8 cellular contexts compared by ENCODE assay signal in the genomic region with DNA sequence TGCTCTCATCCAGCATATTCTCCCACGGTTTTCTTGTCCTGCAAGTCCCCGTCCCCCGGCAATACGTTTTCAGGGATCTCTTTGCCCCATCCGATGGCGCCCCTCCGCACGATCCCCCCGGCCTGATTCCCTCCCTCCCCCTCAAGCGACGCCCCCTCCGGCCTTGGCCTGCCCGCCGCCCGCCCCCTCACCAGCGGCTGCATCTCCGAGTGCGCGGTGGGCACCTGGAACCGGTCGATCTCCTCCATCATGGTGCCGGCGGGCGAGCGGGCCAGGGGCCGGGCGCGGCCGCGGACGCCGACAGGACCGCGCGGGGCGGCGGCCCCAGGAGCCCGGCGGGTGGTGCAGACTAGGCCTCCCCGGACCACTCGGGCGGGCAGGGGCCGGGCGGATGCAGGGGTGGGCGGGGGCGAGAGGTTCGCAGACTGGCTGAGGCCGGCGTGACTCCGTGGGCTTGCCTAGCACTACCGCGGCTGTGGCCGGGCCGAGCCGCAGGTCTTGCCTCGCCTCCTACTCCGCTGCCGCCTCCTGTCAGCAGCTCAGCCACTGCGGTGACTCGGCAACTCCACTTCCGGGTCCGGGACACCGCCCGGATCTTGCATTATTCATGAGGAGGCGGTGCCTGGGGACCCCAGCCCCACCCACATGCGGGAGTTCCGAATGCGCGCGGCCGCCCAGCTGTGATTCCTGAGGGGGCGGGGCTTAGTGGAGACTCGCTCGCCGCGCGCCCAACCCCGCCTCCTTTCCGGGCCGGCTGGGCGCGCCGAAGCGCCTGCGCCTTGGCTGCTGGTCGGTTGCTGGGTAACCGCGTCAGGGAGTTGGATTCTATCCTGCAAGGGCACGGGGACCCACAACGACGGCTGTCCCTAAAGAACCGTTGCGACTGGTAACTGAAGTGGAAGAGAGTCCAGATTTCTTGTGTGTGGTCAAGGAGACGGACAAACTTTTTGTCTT. TPM values are rescaled to one million over a fixed set of nuclear protein-coding genes. Genes with fewer than 3 reads are reported as not detected.
DNase-seq lines count a peak whose midpoint lies in the region; TF ChIP-seq lines count a peak whose summit lies in the region.

DNAI1 (plus strand) TSS at position 793 of the 954 bp plus-strand sequence. CDS start 201 bp downstream, outside the sequence.
A gene with protein sequence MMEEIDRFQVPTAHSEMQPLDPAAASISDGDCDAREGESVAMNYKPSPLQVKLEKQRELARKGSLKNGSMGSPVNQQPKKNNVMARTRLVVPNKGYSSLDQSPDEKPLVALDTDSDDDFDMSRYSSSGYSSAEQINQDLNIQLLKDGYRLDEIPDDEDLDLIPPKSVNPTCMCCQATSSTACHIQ (minus strand): TSS at position 558 of the 954 bp plus-strand sequence. CDS start 307 bp downstream, at position 251.

- TF ChIP-seq CTCF in HFF-Myc (IDR thresholded peaks at IDR 0.05; ENCODE audit: low read depth, low read length, missing control alignments) = no peak

- peak within 1 kb of the TSS; percentile 67 for H3K27ac ChIP-seq in SJSA1

- H3K9me3 Mint-ChIP-seq in activated naive CD4-positive, alpha-beta T cell treated with anti-CD3 and anti-CD28 coated beads for 36 hours = no peaks in the 10 kb centered on the region

- CTCF ChIA-PET in activated naive CD4-positive, alpha-beta T cell treated with anti-CD3 and anti-CD28 coated beads for 36 hours (lab: Charles Lee) = no interaction called here

- H3K9me3 ChIP-seq in SJSA1 (replicated peaks) = no peaks in the 10 kb centered on the region
- H3K9me3 ChIP-seq in neuron (ENCODE audit: low read length) = no peaks in the 10 kb centered on the region

- peak; percentile 84 for DNase-seq in GM04503 (ENCODE audit: low read depth)
- DNase-seq in HFF-Myc (ENCODE audit: extremely low read depth, low read depth) = peak; percentile 86
- DNase-seq in MV-4-11 (lab: John Stamatoyannopoulos, UW) = peak; percentile 98
- peak; percentile 93 to 95 for DNase-seq in SJSA1 (ENCODE audit: low read depth in 1 of 2, low spot score in 2 of 2)
- DNase-seq in activated naive CD4-positive, alpha-beta T cell treated with anti-CD3 and anti-CD28 coated beads for 36 hours = peak; percentile 99
- DNase-seq in foreskin melanocyte = peak; percentile 95
- DNase-seq in stromal cell of bone marrow (ENCODE audit: low read depth) = peak; percentile 97

- H3K36me3 ChIP-seq in SJSA1 = no peaks in the 10 kb centered on the region
- no peaks in the 10 kb centered on the region for H3K36me3 ChIP-seq in neuron (ENCODE audit: insufficient read depth, low read length)

- peak within 1 kb of the TSS; percentile 87 for H3K4me3 Mint-ChIP-seq in activated naive CD4-positive, alpha-beta T cell treated with anti-CD3 and anti-CD28 coated beads for 36 hours

- H3K27ac Mint-ChIP-seq in activated naive CD4-positive, alpha-beta T cell treated with anti-CD3 and anti-CD28 coated beads for 36 hours = no peak within 1 kb of the TSS

- no peaks in the 10 kb centered on the region for H3K27me3 ChIP-seq in SJSA1 (replicated peaks)
- no peaks in the 10 kb centered on the region for H3K27me3 ChIP-seq in neuron (ENCODE audit: insufficient read depth, low read length)

- no peak within 1 kb of the TSS for H2AFZ ChIP-seq in neuron (ENCODE audit: low read depth, low read length)

- intact Hi-C loops in activated naive CD4-positive, alpha-beta T cell treated with anti-CD3 and anti-CD28 coated beads for 36 hours (cut with micrococcal nuclease) = loop anchor here (1.0 to 10.0 kb wide), 13 partner anchors 42 to 654 kb away; partner anchors contain the start of genes DCAF12, KIF24, NUDT2 and RPP25L

- H3K4me1 ChIP-seq in SJSA1 (replicated peaks) (peaks cover 10% of the 10 kb centered on the region), neuron (ENCODE audit: insufficient read depth, low read length) (peaks cover 42% of the 10 kb centered on the region)

- H3K4me3 ChIP-seq in HFF-Myc (replicated peaks; ENCODE audit: low read depth, low read length) (peak within 1 kb of the TSS; percentile 52), SJSA1 (peak within 1 kb of the TSS; percentile 61), neuron (ENCODE audit: low read length) (peak within 1 kb of the TSS; percentile 63)

- H3K4me1 Mint-ChIP-seq in activated naive CD4-positive, alpha-beta T cell treated with anti-CD3 and anti-CD28 coated beads for 36 hours (ENCODE audit: low read depth) = peaks cover 43% of the 10 kb centered on the region

- peaks cover 1% of the 10 kb centered on the region for H3K27me3 Mint-ChIP-seq in activated naive CD4-positive, alpha-beta T cell treated with anti-CD3 and anti-CD28 coated beads for 36 hours (ENCODE audit: low read depth)

- no peaks in the 10 kb centered on the region for H3K36me3 Mint-ChIP-seq in activated naive CD4-positive, alpha-beta T cell treated with anti-CD3 and anti-CD28 coated beads for 36 hours (ENCODE audit: low read depth)

RNA-seq across cellular contexts. Expression of gene DNAI1, which starts in this region (rescaled TPM):
- not detected in 2 replicates for total RNA-seq in SJSA1 (2014; rRNA removed; shearing (Covaris generic))
- total RNA-seq in activated naive CD4-positive, alpha-beta T cell treated with anti-CD3 and anti-CD28 coated beads for 36 hours = under 1 TPM in 1 of 2 experiments, not detected in 1; 0.26 TPM

RNA-seq across cellular contexts. Expression of the second gene that starts in this region (rescaled TPM):
- 6.5 and 13.3 TPM in 2 replicates for total RNA-seq in SJSA1 (2014; rRNA removed; shearing (Covaris generic))
- 10 to 100 TPM; 11.1 to 11.6 TPM for total RNA-seq in activated naive CD4-positive, alpha-beta T cell treated with anti-CD3 and anti-CD28 coated beads for 36 hours

Comparison
In these comparisons a context has a peak if more than half of its experiments do, and no peak if none do; other contexts are left out.
1. Peak in every context shown above with its lines: DNase-seq, H3K4me3 ChIP-seq and H3K27ac ChIP-seq.